In the genomic region with DNA sequence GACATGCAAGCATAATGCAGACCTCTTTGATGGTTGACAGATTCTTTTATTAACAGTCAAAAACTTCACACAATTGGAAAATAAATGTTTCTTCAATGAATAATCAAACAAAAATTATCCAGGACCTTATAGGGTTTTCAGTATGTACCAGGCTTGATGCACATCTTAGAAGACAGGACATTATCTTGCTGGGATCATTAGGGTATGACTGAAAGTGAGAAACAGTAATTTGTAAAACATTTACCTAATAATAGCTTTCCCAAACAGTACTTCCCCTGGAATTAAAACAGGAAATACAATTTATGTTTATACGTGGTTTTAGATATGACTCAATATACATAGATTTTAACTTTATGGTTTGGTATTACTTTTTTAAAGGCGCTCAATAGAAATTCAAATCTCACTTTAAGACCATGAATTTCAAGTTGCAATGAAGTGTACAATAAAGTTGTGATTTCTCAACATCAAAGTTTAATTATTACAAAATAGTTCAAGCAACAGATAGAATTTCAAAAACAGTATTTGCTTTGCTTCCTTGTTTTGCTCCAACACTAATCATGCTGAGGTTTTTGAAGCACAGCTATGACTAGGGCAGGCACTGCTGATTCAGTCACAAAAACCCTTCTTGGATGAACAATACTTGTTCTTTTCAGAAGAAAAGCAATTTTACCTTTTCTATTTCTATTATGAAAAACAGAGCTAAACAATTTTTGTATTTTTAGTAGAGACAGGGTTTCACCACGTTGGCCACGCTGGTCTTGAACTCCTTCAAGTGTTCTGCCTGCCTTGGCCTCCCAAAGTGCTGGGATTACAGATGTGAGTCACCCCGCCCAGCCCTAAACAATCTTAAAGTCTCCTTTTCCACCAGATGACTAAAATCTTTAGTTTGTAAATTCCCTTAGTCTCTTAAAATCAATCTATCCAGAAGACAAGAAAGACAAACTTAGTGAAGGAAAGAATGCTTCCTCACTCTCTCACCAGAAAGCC, we compare ENCODE assay signal across 11 cellular contexts. TPM values are rescaled to one million over a fixed set of nuclear protein-coding genes. Genes with fewer than 3 reads are reported as not detected.
DNase-seq lines count a peak whose midpoint lies in the region; ATAC-seq and TF ChIP-seq lines count a peak whose summit lies in the region.
"Had no signal": no experiment of that assay in that cellular context is flagged by ENCODE, and none has a peak within 500 bp of the region (broad histone marks: within the 10 kb centered on the region; RNA-seq: fewer than 3 reads in every experiment).

No MANE protein-coding gene starts in this region.

- H3K27ac Mint-ChIP-seq in natural killer cell treated with Interleukin-12 subunit alpha and Interleukin-12 subunit beta and Interleukin-15 and Interleukin-18, amount 100 ng/mL, for 72 hours: peak overlapping the region; percentile 41 to 84
- H3K27ac Mint-ChIP-seq in natural killer cell: peak overlapping the region in 1 of 2 donors; percentile 43

- TF ChIP-seq CTCF in natural killer cell (IDR thresholded peaks at IDR 0.05) (no peak), RWPE2 (IDR thresholded peaks at IDR 0.05; ENCODE audit: poor library complexity, severe bottlenecking) (no peak), stomach (IDR thresholded peaks at IDR 0.05) (no peak)

- no peak for ATAC-seq in natural killer cell treated with Interleukin-12 subunit alpha and Interleukin-12 subunit beta and Interleukin-15 and Interleukin-18, amount 100 ng/mL, for 72 hours
- ATAC-seq in natural killer cell (no peak), RWPE2 (ENCODE audit: low read depth) (peak; percentile 46; the same call in 1 of the 3 replicates), HG02970 (IDR thresholded peaks at IDR 0.05; ENCODE audit: low FRiP score, unreplicated experiment) (no peak)
- ATAC-seq: sciatic nerve had no signal

- H3K36me3 ChIP-seq in RWPE2 (ENCODE audit: low read depth): peaks cover 49% of the 10 kb centered on the region
- peaks cover 31 to 73% (median 63%) of the 10 kb centered on the region in 4 donors for H3K36me3 ChIP-seq in stomach

- peaks cover 11 to 30% of the 10 kb centered on the region in 2 donors for H3K4me1 Mint-ChIP-seq in natural killer cell treated with Interleukin-12 subunit alpha and Interleukin-12 subunit beta and Interleukin-15 and Interleukin-18, amount 100 ng/mL, for 72 hours (ENCODE audit: low read depth in 2 of 2)
- H3K4me1 Mint-ChIP-seq in natural killer cell: peaks cover 0 to 4% of the 10 kb centered on the region in 2 donors

- intact Hi-C loops in natural killer cell (cut with micrococcal nuclease) (no loop called here), stomach (cut with DNase I; ENCODE audit: low total_unique reads) (loop anchor here (10.0 kb wide), 1 partner anchor 75 kb away; no protein-coding TSS in a partner anchor)

- no peak for DNase-seq in natural killer cell treated with Interleukin-12 subunit alpha and Interleukin-12 subunit beta and Interleukin-15 and Interleukin-18, amount 100 ng/mL, for 72 hours (ENCODE audit: low spot score)
- no peak for DNase-seq in natural killer cell
- no peak for DNase-seq in RWPE2 (ENCODE audit: low spot score)
- peak; percentile 46 for DNase-seq in fibroblast of gingiva (ENCODE audit: low read depth)
- DNase-seq in stomach: no peak
- no peak for DNase-seq in islet precursor cell
- no peak for DNase-seq in iPS-NIHi7 (ENCODE audit: extremely low spot score)

- H3K9me3 Mint-ChIP-seq in natural killer cell treated with Interleukin-12 subunit alpha and Interleukin-12 subunit beta and Interleukin-15 and Interleukin-18, amount 100 ng/mL, for 72 hours: no peaks in the 10 kb centered on the region
- H3K9me3 Mint-ChIP-seq in natural killer cell: no peaks in the 10 kb centered on the region

- no peak overlapping the region for H3K4me3 ChIP-seq in RWPE2 (ENCODE audit: severe bottlenecking)
- H3K4me3 ChIP-seq in stomach: no peak overlapping the region
- H3K4me3 ChIP-seq: thoracic aorta had no signal

- TF ChIP-seq EP300 in stomach (IDR thresholded peaks at IDR 0.05): no peak

- H3K9me3 ChIP-seq in RWPE2 (ENCODE audit: severe bottlenecking) (no peaks in the 10 kb centered on the region), stomach (no peaks in the 10 kb centered on the region)
- H3K9me3 ChIP-seq: thoracic aorta had no signal

- no peak overlapping the region for H3K27ac ChIP-seq in RWPE2 (ENCODE audit: poor library complexity, severe bottlenecking)
- H3K27ac ChIP-seq in stomach: peak overlapping the region in 4 of 5 donors; percentile 13 to 57 (median 54)
- H3K27ac ChIP-seq: C4-2B, thoracic aorta had no signal

- H3K4me3 Mint-ChIP-seq in natural killer cell treated with Interleukin-12 subunit alpha and Interleukin-12 subunit beta and Interleukin-15 and Interleukin-18, amount 100 ng/mL, for 72 hours: peak overlapping the region; percentile 46
- H3K4me3 Mint-ChIP-seq in natural killer cell: no peak overlapping the region

- no peaks in the 10 kb centered on the region for H3K27me3 Mint-ChIP-seq in natural killer cell treated with Interleukin-12 subunit alpha and Interleukin-12 subunit beta and Interleukin-15 and Interleukin-18, amount 100 ng/mL, for 72 hours
- H3K27me3 Mint-ChIP-seq in natural killer cell (ENCODE audit: low read depth in 2 of 2): no peaks in the 10 kb centered on the region

- H3K27me3 ChIP-seq in RWPE2 (ENCODE audit: insufficient read depth, poor library complexity, severe bottlenecking) (no peaks in the 10 kb centered on the region), stomach (no peaks in the 10 kb centered on the region)

- H3K4me1 ChIP-seq in RWPE2 (ENCODE audit: insufficient read depth, poor library complexity, severe bottlenecking): no peaks in the 10 kb centered on the region
- H3K4me1 ChIP-seq in stomach: peaks cover 0 to 61% (median 36%) of the 10 kb centered on the region in 4 donors

- WGBS in stomach, 5 donors: 59 to 69% (median 63%) methylated on average over 5 of the region's 5 CpGs

- no peak for TF ChIP-seq POLR2A in stomach (IDR thresholded peaks at IDR 0.05)

- H3K36me3 Mint-ChIP-seq in natural killer cell treated with Interleukin-12 subunit alpha and Interleukin-12 subunit beta and Interleukin-15 and Interleukin-18, amount 100 ng/mL, for 72 hours: peaks cover 23% of the 10 kb centered on the region
- H3K36me3 Mint-ChIP-seq in natural killer cell: no peaks in the 10 kb centered on the region

RNA-seq across cellular contexts. Expression of gene SOD2, which starts 13.7 kb away (rescaled TPM):
- total RNA-seq in natural killer cell treated with Interleukin-12 subunit alpha and Interleukin-12 subunit beta and Interleukin-15 and Interleukin-18, amount 100 ng/mL, for 72 hours: 100 to 1,000 TPM; 232 to 842 TPM
- total RNA-seq in natural killer cell (100 to 1,000 TPM in 2 of 3 donors, 10 to 100 TPM in 1; 81.3 to 156 (median 138) TPM), stomach (100 to 1,000 TPM in 4 of 5 donors, 10 to 100 TPM in 1; 27.2 to 187 (median 147) TPM)
- polyA plus RNA-seq in stomach: 100 to 1,000 TPM; 219 to 404 (median 260) TPM

RNA-seq across cellular contexts. Expression of gene WTAP, which starts 47.9 kb away (rescaled TPM):
- total RNA-seq in natural killer cell treated with Interleukin-12 subunit alpha and Interleukin-12 subunit beta and Interleukin-15 and Interleukin-18, amount 100 ng/mL, for 72 hours: 100 to 1,000 TPM in 1 of 2 donors, 10 to 100 TPM in 1; 98.4 to 106 TPM
- total RNA-seq in natural killer cell (100 to 1,000 TPM; 141 to 167 (median 164) TPM), stomach (100 to 1,000 TPM in 1 of 5 donors, 10 to 100 TPM in 4; 35.0 to 125 (median 82.6) TPM)
- polyA plus RNA-seq in stomach: 10 to 100 TPM; 54.1 to 78.1 (median 58.3) TPM
